Comparison of ENCODE assay signal across 2 cellular contexts in genomic region chr6:326896-327537, GRCh38.
TF ChIP-seq lines count a peak whose summit lies in the region.

No MANE protein-coding gene starts in this region.

TF ChIP-seq in IMR-90, 13 proteins besides CTCF, POLR2A, EP300 and RAD21:
- TF ChIP-seq CHD1 (IDR thresholded peaks at IDR 0.05; ENCODE audit: low read depth, low read length) (no peak), RFX5 (IDR thresholded peaks at IDR 0.05; ENCODE audit: low read depth, low read length) (no peak), ELK1 (IDR thresholded peaks at IDR 0.05; ENCODE audit: borderline replicate concordance, low read depth, low read length) (no peak), BHLHE40 (IDR thresholded peaks at IDR 0.05; ENCODE audit: low read depth, low read length) (no peak), MAZ (IDR thresholded peaks at IDR 0.05; ENCODE audit: borderline replicate concordance, low read depth, low read length) (no peak), CEBPB (IDR thresholded peaks at IDR 0.05; ENCODE audit: low read depth, low read length) (no peak), MXI1 (IDR thresholded peaks at IDR 0.05; ENCODE audit: borderline replicate concordance, low read depth, low read length) (no peak), FOS (IDR thresholded peaks at IDR 0.05; ENCODE audit: low read depth, low read length) (no peak)

TF ChIP-seq in HepG2, 621 proteins besides CTCF, POLR2A, EP300 and RAD21:
- TF ChIP-seq HOXA9 (CRISPR knock-in tag; IDR thresholded peaks at IDR 0.05; ENCODE audit: borderline replicate concordance): no peak
- TF ChIP-seq ZNF512 (CRISPR knock-in tag; IDR thresholded peaks at IDR 0.05): no peak
- 0 out of 2 replicates have a peak, but pooled peaks have one; percentile 28 for TF ChIP-seq ZNF768 (CRISPR knock-in tag; IDR thresholded peaks at IDR 0.05)
- 0 out of 2 replicates have a peak, but pooled peaks have one; percentile 29 for TF ChIP-seq TBX2 (CRISPR knock-in tag; IDR thresholded peaks at IDR 0.05; ENCODE audit: borderline replicate concordance)
- TF ChIP-seq MYC (CRISPR knock-in tag; IDR thresholded peaks at IDR 0.05; ENCODE audit: borderline replicate concordance): 0 out of 2 replicates have a peak, but pooled peaks have one; percentile 19
- no peak for TF ChIP-seq ZNF800 (CRISPR knock-in tag; IDR thresholded peaks at IDR 0.05)
- TF ChIP-seq ZBTB40 (IDR thresholded peaks at IDR 0.05): no peak
- no peak for TF ChIP-seq ZBTB40 (CRISPR knock-in tag; IDR thresholded peaks at IDR 0.05)
- TF ChIP-seq ZNF335 (CRISPR knock-in tag; IDR thresholded peaks at IDR 0.05): no peak
- 0 out of 2 replicates have a peak, but pooled peaks have one; percentile 12 for TF ChIP-seq ZNF687 (CRISPR knock-in tag; IDR thresholded peaks at IDR 0.05)
- no peak for TF ChIP-seq ZNF18 (CRISPR knock-in tag; IDR thresholded peaks at IDR 0.05; ENCODE audit: insufficient replicate concordance)
- TF ChIP-seq ZBTB39 (CRISPR knock-in tag; IDR thresholded peaks at IDR 0.05): no peak
- no peak for TF ChIP-seq ZNF276 (CRISPR knock-in tag; IDR thresholded peaks at IDR 0.05; ENCODE audit: low read depth)
- TF ChIP-seq NPAS2 (CRISPR knock-in tag; IDR thresholded peaks at IDR 0.05; ENCODE audit: borderline replicate concordance): no peak
